9 cellular contexts compared by ENCODE assay signal in the genomic region with DNA sequence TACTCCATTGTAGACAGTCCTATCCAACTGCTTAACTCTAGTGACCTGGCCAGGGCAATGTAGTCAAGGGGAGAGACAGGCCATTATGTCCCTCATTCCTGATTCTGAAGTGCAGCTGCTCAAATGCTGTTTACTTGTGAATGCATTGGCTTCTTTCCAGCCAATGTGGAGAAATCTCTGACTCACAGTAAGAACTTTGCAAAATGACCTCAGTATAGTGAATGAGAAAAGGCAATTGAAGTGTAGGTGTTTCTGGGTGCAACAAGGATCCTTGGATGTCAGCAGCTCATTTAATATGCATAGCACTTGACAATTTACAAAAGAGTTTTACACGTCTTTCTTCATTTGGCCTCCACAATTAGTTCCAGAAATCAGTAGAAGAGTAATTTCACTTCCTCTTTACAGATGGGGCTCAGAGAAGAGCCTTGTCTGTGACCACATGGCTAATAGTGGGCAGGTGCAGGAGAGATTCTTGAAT.
A peak's percentile ranks its signal among the peaks of the same experiment; 100 is the strongest.
DNase-seq lines count a peak whose midpoint lies in the region; ATAC-seq, FAIRE-seq and TF ChIP-seq lines count a peak whose summit lies in the region.
"Had no signal": no experiment of that assay in that cellular context is flagged by ENCODE, and none has a peak within 500 bp of the region (broad histone marks: within the 10 kb centered on the region; RNA-seq: fewer than 3 reads in every experiment).

No MANE protein-coding gene starts in this region.

- no peaks in the 10 kb centered on the region for H3K36me3 Mint-ChIP-seq in type B pancreatic cell
- H3K36me3 Mint-ChIP-seq: T-cell had no signal

- no peak overlapping the region for H3K4me3 Mint-ChIP-seq in type B pancreatic cell
- H3K4me3 Mint-ChIP-seq: T-cell had no signal

- peak; percentile 96 for ATAC-seq in GM21576 (IDR thresholded peaks at IDR 0.05; ENCODE audit: unreplicated experiment)
- peak; percentile 82 for ATAC-seq in HG03575 (IDR thresholded peaks at IDR 0.05; ENCODE audit: extremely low read depth, insufficient number of reproducible peaks, low FRiP score, unreplicated experiment)
- ATAC-seq in heart right ventricle, result peak in 7 of 8 donors; percentile 41 to 67 (median 55)
- ATAC-seq: T-cell had no signal

- peaks cover 4 to 41% (median 15%) of the 10 kb centered on the region in 9 donors for H3K4me1 ChIP-seq in heart right ventricle

- TF ChIP-seq CTCF in GM12864 (IDR thresholded peaks at IDR 0.05; ENCODE audit: low read depth, low read length, missing control alignments) (no peak), heart right ventricle (IDR thresholded peaks at IDR 0.05) (no peak), type B pancreatic cell (conservative IDR thresholded peaks at IDR 0.05) (no peak)

- peak overlapping the region in 2 of 10 donors; percentile 3 to 59 for H3K27ac ChIP-seq in heart right ventricle

- no peak overlapping the region for H3K27ac Mint-ChIP-seq in type B pancreatic cell
- H3K27ac Mint-ChIP-seq: T-cell had no signal

- peaks cover 22% of the 10 kb centered on the region for H3K27me3 Mint-ChIP-seq in type B pancreatic cell

- FAIRE-seq in frontal cortex (lab: Jason Lieb, UNC) (no peak), HTR-8/SVneo (lab: Jason Lieb, UNC) (no peak)

- no peak overlapping the region for H3K4me3 ChIP-seq in GM12864 (ENCODE audit: low read depth, low read length)
- no peak overlapping the region for H3K4me3 ChIP-seq in heart right ventricle

- H3K27me3 ChIP-seq in heart right ventricle, result no peaks in the 10 kb centered on the region

- intact Hi-C loops in heart right ventricle (cut with DNase I), result loop anchor here in 1 of 10 donors (10.0 kb wide), 1 partner anchor 121 kb away; no protein-coding TSS in a partner anchor

- 40 to 47% methylated on average over 1 of the region's 1 CpG for WGBS in heart right ventricle, 2 donors

- peaks cover 8% of the 10 kb centered on the region for H3K4me1 Mint-ChIP-seq in type B pancreatic cell (ENCODE audit: unreplicated experiment)
- H3K4me1 Mint-ChIP-seq: T-cell had no signal

- H3K9me3 ChIP-seq in heart right ventricle, result no peaks in the 10 kb centered on the region

- no peaks in the 10 kb centered on the region for H3K36me3 ChIP-seq in heart right ventricle

- DNase-seq in GM12864 (ENCODE audit: low read depth), result peak; percentile 18
- peak in 1 of 2 donors; percentile 12 for DNase-seq in heart right ventricle
- DNase-seq in frontal cortex (ENCODE audit: low spot score in 2 of 2), result no peak
- no peak for DNase-seq in type B pancreatic cell (ENCODE audit: extremely low spot score, unreplicated experiment)
- DNase-seq in AG20443 (ENCODE audit: low spot score), result no peak
- DNase-seq in HTR-8/SVneo (ENCODE audit: insufficient read length, low spot score), result no peak
- DNase-seq: T-cell had no signal

- no peaks in the 10 kb centered on the region for H3K9me3 Mint-ChIP-seq in type B pancreatic cell
